ENCODE assay signal across 8 cellular contexts in genomic region chr21:45551316-45551715, GRCh38. TPM values are rescaled to one million over a fixed set of nuclear protein-coding genes. Genes with fewer than 3 reads are reported as not detected.
DNase-seq lines count a peak whose midpoint lies in the region; ATAC-seq lines count a peak whose summit lies in the region.

No MANE protein-coding gene starts in this region.

- peak overlapping the region; percentile 39 for H3K27ac ChIP-seq in CD4-positive, alpha-beta memory T cell (ENCODE audit: low read depth, low read length)
- no peak overlapping the region for H3K27ac ChIP-seq in mesenchymal stem cell (ENCODE audit: low read length, poor library complexity, severe bottlenecking)

- peak in 3 of 5 donors; percentile 23 to 69 (median 39) for DNase-seq in CD4-positive, alpha-beta memory T cell
- DNase-seq in LoVo (ENCODE audit: low spot score) = peak; percentile 19
- DNase-seq in activated naive CD8-positive, alpha-beta T cell treated with anti-CD3 and anti-CD28 coated beads, Interleukin-2, amount 10 ng/mL, durations not matched to agents 7 days and 5 days = peak; percentile 24
- peak; percentile 75 for DNase-seq in mesenchymal stem cell
- DNase-seq in NCI-H2196 treated with DMSO at 0.1 percent for 48 hours (lab: John Stamatoyannopoulos, UW; ENCODE audit: unreplicated experiment) = no peak

- H2BK120ac ChIP-seq in mesenchymal stem cell (ENCODE audit: low read depth, low read length) = no peak overlapping the region

- intact Hi-C loops in CD4-positive, alpha-beta memory T cell (cut with micrococcal nuclease) = loop anchor here (1.0 to 10.0 kb wide), 4 partner anchors 39 to 264 kb away; partner anchors contain the start of genes PCBP3 and POFUT2

- no peak overlapping the region for H3K4me2 ChIP-seq in mesenchymal stem cell (ENCODE audit: low read length, poor library complexity, severe bottlenecking)

- H3K4me1 ChIP-seq in CD4-positive, alpha-beta memory T cell (ENCODE audit: insufficient read depth, low read length) = peaks cover 34% of the 10 kb centered on the region
- peaks cover 16% of the 10 kb centered on the region for H3K4me1 ChIP-seq in mesenchymal stem cell (ENCODE audit: control insufficient read depth, insufficient read depth, low read depth, low read length)

- no peak overlapping the region for H2AFZ ChIP-seq in mesenchymal stem cell (ENCODE audit: low read depth, low read length)

- peaks cover 20 to 42% (median 28%) of the 10 kb centered on the region in 4 donors for H3K4me1 Mint-ChIP-seq in CD4-positive, alpha-beta memory T cell
- H3K4me1 Mint-ChIP-seq in activated naive CD8-positive, alpha-beta T cell treated with anti-CD3 and anti-CD28 coated beads, Interleukin-2, amount 10 ng/mL, durations not matched to agents 7 days and 5 days = peaks cover 28% of the 10 kb centered on the region

- 31% methylated on average over 8 of the region's 8 CpGs for WGBS in mesenchymal stem cell

- no peak overlapping the region for H2BK12ac ChIP-seq in mesenchymal stem cell (ENCODE audit: low read length in 2 of 2)

- no peaks in the 10 kb centered on the region for H3K27me3 Mint-ChIP-seq in CD4-positive, alpha-beta memory T cell
- no peaks in the 10 kb centered on the region for H3K27me3 Mint-ChIP-seq in activated naive CD8-positive, alpha-beta T cell treated with anti-CD3 and anti-CD28 coated beads, Interleukin-2, amount 10 ng/mL, durations not matched to agents 7 days and 5 days

- no peak overlapping the region for H2BK15ac ChIP-seq in mesenchymal stem cell (ENCODE audit: low read depth, poor library complexity, severe bottlenecking)

- no peak overlapping the region for H3K4ac ChIP-seq in mesenchymal stem cell (ENCODE audit: low read depth in 1 of 2, low read length in 2 of 2)

- H3K79me1 ChIP-seq in mesenchymal stem cell (replicated peaks; ENCODE audit: low read length, poor library complexity, severe bottlenecking) = no peaks in the 10 kb centered on the region

- ATAC-seq in activated naive CD8-positive, alpha-beta T cell treated with anti-CD3 and anti-CD28 coated beads, Interleukin-2, amount 10 ng/mL, durations not matched to agents 7 days and 5 days (ENCODE audit: low read depth) = peak; percentile 31
- no peak for ATAC-seq in HG02623 (IDR thresholded peaks at IDR 0.05; ENCODE audit: unreplicated experiment)
- ATAC-seq in GM21529 (IDR thresholded peaks at IDR 0.05; ENCODE audit: unreplicated experiment) = no peak
- no peak for ATAC-seq in HG02884 (IDR thresholded peaks at IDR 0.05; ENCODE audit: unreplicated experiment)

- CTCF ChIA-PET in CD4-positive, alpha-beta memory T cell (lab: Charles Lee; ENCODE audit: partially characterized antibody) = interaction anchor here (2.2 kb wide), 1 partner anchor 46 kb away, joined by 10 read pairs; no protein-coding TSS in a partner anchor

- no peak overlapping the region for H3K14ac ChIP-seq in mesenchymal stem cell (ENCODE audit: low read length in 2 of 2)

- no peaks in the 10 kb centered on the region for H3K9me3 Mint-ChIP-seq in CD4-positive, alpha-beta memory T cell
- no peaks in the 10 kb centered on the region for H3K9me3 Mint-ChIP-seq in activated naive CD8-positive, alpha-beta T cell treated with anti-CD3 and anti-CD28 coated beads, Interleukin-2, amount 10 ng/mL, durations not matched to agents 7 days and 5 days

- H3K4me3 Mint-ChIP-seq in CD4-positive, alpha-beta memory T cell = peak overlapping the region; percentile 61 to 89 (median 81)
- H3K4me3 Mint-ChIP-seq in activated naive CD8-positive, alpha-beta T cell treated with anti-CD3 and anti-CD28 coated beads, Interleukin-2, amount 10 ng/mL, durations not matched to agents 7 days and 5 days = peak overlapping the region; percentile 85

- H3K27me3 ChIP-seq in CD4-positive, alpha-beta memory T cell (ENCODE audit: insufficient read depth, low read length) = no peaks in the 10 kb centered on the region
- H3K27me3 ChIP-seq in mesenchymal stem cell (ENCODE audit: control insufficient read depth in 1 of 2, insufficient read depth in 1 of 2, low read length in 2 of 2) = peaks cover 0 to 24% of the 10 kb centered on the region in 2 experiments

- no peak overlapping the region for H3K9ac ChIP-seq in mesenchymal stem cell (ENCODE audit: low read length)

- H3K23ac ChIP-seq in mesenchymal stem cell (ENCODE audit: low read length in 2 of 2) = no peak overlapping the region

- H4K8ac ChIP-seq in mesenchymal stem cell (ENCODE audit: low read length) = no peak overlapping the region

- H3K36me3 ChIP-seq in CD4-positive, alpha-beta memory T cell (ENCODE audit: insufficient read depth, low read length) = no peaks in the 10 kb centered on the region
- no peaks in the 10 kb centered on the region for H3K36me3 ChIP-seq in mesenchymal stem cell (ENCODE audit: control insufficient read depth in 1 of 2, insufficient read depth in 2 of 2, low read depth in 1 of 2, low read length in 2 of 2)

- peak overlapping the region in 1 of 2 donors; percentile 24 for H3K4me3 ChIP-seq in CD4-positive, alpha-beta memory T cell (ENCODE audit: low read length in 2 of 2)
- H3K4me3 ChIP-seq in mesenchymal stem cell (ENCODE audit: insufficient read depth in 1 of 2, low read depth in 1 of 2, low read length in 2 of 2) = no peak overlapping the region

- no peak overlapping the region for H3K18ac ChIP-seq in mesenchymal stem cell (ENCODE audit: low read depth in 1 of 2, low read length in 2 of 2)

- H3K27ac Mint-ChIP-seq in CD4-positive, alpha-beta memory T cell = peak overlapping the region; percentile 73 to 97 (median 93)
- H3K27ac Mint-ChIP-seq in activated naive CD8-positive, alpha-beta T cell treated with anti-CD3 and anti-CD28 coated beads, Interleukin-2, amount 10 ng/mL, durations not matched to agents 7 days and 5 days = peak overlapping the region; percentile 99

- no peak overlapping the region for H2BK5ac ChIP-seq in mesenchymal stem cell (ENCODE audit: low read depth, low read length, poor library complexity, severe bottlenecking)

- H3K9me3 ChIP-seq in CD4-positive, alpha-beta memory T cell (ENCODE audit: control insufficient read depth in 1 of 2, low read length in 2 of 2) = no peaks in the 10 kb centered on the region
- H3K9me3 ChIP-seq in mesenchymal stem cell (ENCODE audit: control insufficient read depth, low read length) = no peaks in the 10 kb centered on the region

- no peak overlapping the region for H4K91ac ChIP-seq in mesenchymal stem cell (ENCODE audit: low read length)

- H2AK5ac ChIP-seq in mesenchymal stem cell (ENCODE audit: low read length, severe bottlenecking) = no peak overlapping the region

- POLR2A ChIA-PET in CD4-positive, alpha-beta memory T cell (lab: Charles Lee; ENCODE audit: partially characterized antibody) = interaction anchor here (1.4 kb wide), 1 partner anchor 10 kb away, joined by 5 read pairs; no protein-coding TSS in a partner anchor
- POLR2A ChIA-PET in activated naive CD8-positive, alpha-beta T cell treated with anti-CD3 and anti-CD28 coated beads, Interleukin-2, amount 10 ng/mL, durations not matched to agents 7 days and 5 days (lab: Charles Lee) = interaction anchor here (1.1 to 2.1 kb wide), 7 partner anchors 9 to 73 kb away, joined by 3 to 14 read pairs (median 4); partner anchors contain the start of gene SLC19A1

- H3K36me3 Mint-ChIP-seq in CD4-positive, alpha-beta memory T cell = no peaks in the 10 kb centered on the region
- H3K36me3 Mint-ChIP-seq in activated naive CD8-positive, alpha-beta T cell treated with anti-CD3 and anti-CD28 coated beads, Interleukin-2, amount 10 ng/mL, durations not matched to agents 7 days and 5 days = no peaks in the 10 kb centered on the region

RNA-seq across cellular contexts. Expression of gene SLC19A1, which starts 9.1 kb away (rescaled TPM):
- 1 to 10 TPM; 8.0 to 9.8 TPM for total RNA-seq in CD4-positive, alpha-beta memory T cell
- polyA plus RNA-seq in CD4-positive, alpha-beta memory T cell = 1 to 10 TPM; 7.4 to 8.5 TPM
- total RNA-seq in activated naive CD8-positive, alpha-beta T cell treated with anti-CD3 and anti-CD28 coated beads, Interleukin-2, amount 10 ng/mL, durations not matched to agents 7 days and 5 days = 10 to 100 TPM; 34.3 to 38.4 TPM
- 7.5 TPM for polyA plus RNA-seq in mesenchymal stem cell (2013, experiment 1 of 2)
- 6.8 TPM for polyA plus RNA-seq in mesenchymal stem cell (2013, experiment 2 of 2)
